17 cellular contexts compared by ENCODE assay signal in genomic region chr9:130211548-130212226, GRCh38. TPM values are rescaled to one million over a fixed set of nuclear protein-coding genes. Genes with fewer than 3 reads are reported as not detected.
"Had no signal": no experiment of that assay in that cellular context is flagged by ENCODE, and none has a peak within 500 bp of the region (broad histone marks: within the 10 kb centered on the region; RNA-seq: fewer than 3 reads in every experiment).

No MANE protein-coding gene starts in this region.

- DNase-seq: activated CD4-positive, alpha-beta T cell treated with anti-CD3 and anti-CD28 coated beads for 48 hours; activated CD4-positive, CD25-positive, alpha-beta regulatory T cell; activated CD8-positive, alpha-beta T cell treated with anti-CD3 and anti-CD28 coated beads for 36 hours; activated naive CD4-positive, alpha-beta T cell treated with anti-CD3 and anti-CD28 coated beads for 36 hours; activated T-cell treated with anti-CD3 and anti-CD28 coated beads, Interleukin-2, amount 50 U/mL, for 4 hours; effector memory CD4-positive, alpha-beta T cell; foreskin fibroblast; islet precursor cell; lower lobe of right lung; nephron progenitor cell; stimulated activated CD4-positive, alpha-beta T cell treated with anti-CD3 and anti-CD28 coated beads, Interleukin-2, amount 100 ng/mL, for 24 hours; stimulated activated naive CD8-positive, alpha-beta T cell treated with anti-CD3 and anti-CD28 coated beads, Interleukin-15, Interleukin-2, amounts not matched to agents 100 U/mL and 50 U/mL, for 24 hours had no signal

- H3K4me3 Mint-ChIP-seq: activated CD8-positive, alpha-beta T cell treated with anti-CD3 and anti-CD28 coated beads for 36 hours; activated naive CD4-positive, alpha-beta T cell treated with anti-CD3 and anti-CD28 coated beads for 36 hours; activated T-cell treated with anti-CD3 and anti-CD28 coated beads, Interleukin-2, amount 50 U/mL, for 4 hours; nephron progenitor cell had no signal

- H3K27me3 Mint-ChIP-seq: activated CD8-positive, alpha-beta T cell treated with anti-CD3 and anti-CD28 coated beads for 36 hours; progenitor cell of endocrine pancreas had no signal

- H3K9me3 ChIP-seq: lower lobe of right lung, right atrium auricular region, suprapubic skin had no signal

- H3K4me1 ChIP-seq: lower lobe of right lung, right atrium auricular region had no signal

- ATAC-seq: activated CD8-positive, alpha-beta T cell treated with anti-CD3 and anti-CD28 coated beads for 36 hours; activated T-cell treated with anti-CD3 and anti-CD28 coated beads, Interleukin-2, amount 50 U/mL, for 4 hours; lower lobe of right lung; stimulated activated naive CD8-positive, alpha-beta T cell treated with anti-CD3 and anti-CD28 coated beads, Interleukin-15, Interleukin-2, amounts not matched to agents 100 U/mL and 50 U/mL, for 24 hours had no signal

- H3K27ac Mint-ChIP-seq: activated CD8-positive, alpha-beta T cell treated with anti-CD3 and anti-CD28 coated beads for 36 hours had no signal

- H3K9me3 Mint-ChIP-seq: activated CD8-positive, alpha-beta T cell treated with anti-CD3 and anti-CD28 coated beads for 36 hours; activated naive CD4-positive, alpha-beta T cell treated with anti-CD3 and anti-CD28 coated beads for 36 hours; activated T-cell treated with anti-CD3 and anti-CD28 coated beads, Interleukin-2, amount 50 U/mL, for 4 hours; nephron progenitor cell had no signal

- H3K27me3 ChIP-seq: right atrium auricular region, suprapubic skin had no signal

- H3K27ac ChIP-seq: lower lobe of right lung, right atrium auricular region, SK-N-MC had no signal

- H3K4me3 ChIP-seq: lower lobe of right lung, right atrium auricular region, SK-N-MC, suprapubic skin had no signal

- H3K36me3 ChIP-seq: lower lobe of right lung, right atrium auricular region had no signal

RNA-seq across cellular contexts. Expression of gene HMCN2, which starts 53.9 kb away (rescaled TPM):
- total RNA-seq: activated CD8-positive, alpha-beta T cell treated with anti-CD3 and anti-CD28 coated beads for 36 hours; activated naive CD4-positive, alpha-beta T cell treated with anti-CD3 and anti-CD28 coated beads for 36 hours; T-helper 2 cell treated with Interferon-gamma antibody and Interleukin-4, amounts not matched to agents 100 ng/mL and 5 ng/mL, for 36 hours had no signal
